In genomic region chr2:233853883-233854240, GRCh38 we compare ENCODE assay signal across 8 cellular contexts. TPM values are rescaled to one million over a fixed set of nuclear protein-coding genes. Genes with fewer than 3 reads are reported as not detected.
DNase-seq lines count a peak whose midpoint lies in the region; ATAC-seq and TF ChIP-seq lines count a peak whose summit lies in the region.

No MANE protein-coding gene starts in this region.

- no peaks in the 10 kb centered on the region for H3K9me3 ChIP-seq in Caco-2

- no peak for ATAC-seq in GM21526 (IDR thresholded peaks at IDR 0.05; ENCODE audit: low FRiP score, unreplicated experiment)

- H3K27me3 Mint-ChIP-seq in Caco-2 (ENCODE audit: insufficient read depth, unreplicated experiment), result no peaks in the 10 kb centered on the region
- no peaks in the 10 kb centered on the region for H3K27me3 Mint-ChIP-seq in dendritic cell treated with granulocyte-macrophage colony-stimulating factor and Interleukin-4, amounts not matched to agents 40 ng/mL and 50 ng/mL, for 4 days
- no peaks in the 10 kb centered on the region for H3K27me3 Mint-ChIP-seq in neural crest cell (ENCODE audit: low read depth)

- H3K4me3 Mint-ChIP-seq in Caco-2 (ENCODE audit: unreplicated experiment) (peak overlapping the region; percentile 91), neural crest cell (peak overlapping the region; percentile 99)
- H3K4me3 Mint-ChIP-seq in dendritic cell treated with granulocyte-macrophage colony-stimulating factor and Interleukin-4, amounts not matched to agents 40 ng/mL and 50 ng/mL, for 4 days, result peak overlapping the region; percentile 95

- CTCF ChIA-PET in Caco-2 (lab: Charles Lee), result no interaction called here

- TF ChIP-seq CTCF in Caco-2 (IDR thresholded peaks at IDR 0.05; ENCODE audit: insufficient read depth in 1 of 2, low read depth in 1 of 2, low read length in 1 of 2, severe bottlenecking in 1 of 2, unreplicated experiment in 1 of 2), result no peak
- TF ChIP-seq CTCF in neural crest cell (conservative IDR thresholded peaks at IDR 0.05), result no peak

- no peaks in the 10 kb centered on the region for H3K4me1 ChIP-seq in Caco-2

- peak overlapping the region; percentile 91 for H3K27ac Mint-ChIP-seq in Caco-2 (ENCODE audit: unreplicated experiment)
- peak overlapping the region; percentile 35 for H3K27ac Mint-ChIP-seq in dendritic cell treated with granulocyte-macrophage colony-stimulating factor and Interleukin-4, amounts not matched to agents 40 ng/mL and 50 ng/mL, for 4 days
- peak overlapping the region; percentile 95 for H3K27ac Mint-ChIP-seq in neural crest cell (ENCODE audit: unreplicated experiment)

- no peaks in the 10 kb centered on the region for H3K36me3 ChIP-seq in Caco-2 (ENCODE audit: control insufficient read depth, insufficient read depth, low read length)

- H3K4me3 ChIP-seq in Caco-2 (ENCODE audit: low read depth, low read length), result peak overlapping the region; percentile 71
- H3K4me3 ChIP-seq in Jurkat, Clone E6-1 (ENCODE audit: low read length), result peak overlapping the region; percentile 92

- H3K4me1 Mint-ChIP-seq in Caco-2 (ENCODE audit: low read depth, unreplicated experiment) (peaks cover 6% of the 10 kb centered on the region), neural crest cell (peaks cover 42% of the 10 kb centered on the region)
- peaks cover 45% of the 10 kb centered on the region for H3K4me1 Mint-ChIP-seq in dendritic cell treated with granulocyte-macrophage colony-stimulating factor and Interleukin-4, amounts not matched to agents 40 ng/mL and 50 ng/mL, for 4 days (ENCODE audit: low read depth)

- H3K36me3 Mint-ChIP-seq in Caco-2 (ENCODE audit: insufficient read depth, unreplicated experiment) (peaks cover 33% of the 10 kb centered on the region), neural crest cell (ENCODE audit: low read depth) (peaks cover 15% of the 10 kb centered on the region)
- peaks cover 9% of the 10 kb centered on the region for H3K36me3 Mint-ChIP-seq in dendritic cell treated with granulocyte-macrophage colony-stimulating factor and Interleukin-4, amounts not matched to agents 40 ng/mL and 50 ng/mL, for 4 days (ENCODE audit: low read depth)

- H3K9me3 Mint-ChIP-seq in Caco-2 (ENCODE audit: unreplicated experiment) (no peaks in the 10 kb centered on the region), neural crest cell (no peaks in the 10 kb centered on the region)
- no peaks in the 10 kb centered on the region for H3K9me3 Mint-ChIP-seq in dendritic cell treated with granulocyte-macrophage colony-stimulating factor and Interleukin-4, amounts not matched to agents 40 ng/mL and 50 ng/mL, for 4 days

- no peaks in the 10 kb centered on the region for H3K27me3 ChIP-seq in Caco-2 (replicated peaks; ENCODE audit: control insufficient read depth, insufficient read depth, low read length)

- intact Hi-C loops in Caco-2 (cut with micrococcal nuclease; ENCODE audit: unreplicated experiment), result no loop called here
- intact Hi-C loops in dendritic cell treated with granulocyte-macrophage colony-stimulating factor and Interleukin-4, amounts not matched to agents 40 ng/mL and 50 ng/mL, for 4 days (cut with micrococcal nuclease), result loop anchor here (10.0 kb wide), 1 partner anchor 691 kb away; no protein-coding TSS in a partner anchor

- no peak for DNase-seq in Caco-2
- no peak for DNase-seq in Jurkat, Clone E6-1 (ENCODE audit: low read depth, low spot score)
- no peak for DNase-seq in neural crest cell (ENCODE audit: low read depth, low spot score)
- no peak for DNase-seq in NCI-H2196 (lab: John Stamatoyannopoulos, UW; ENCODE audit: unreplicated experiment)
- DNase-seq in NCI-H2029 (lab: John Stamatoyannopoulos, UW), result no peak
- no peak for DNase-seq in Ammon's horn (ENCODE audit: low spot score)

- BruUV-seq in Caco-2 (replicated peaks; lab: Mats Ljungman, UMichigan), result no TSS peak

- POLR2A ChIA-PET in Caco-2 (lab: Charles Lee), result interaction anchor here (0.6 to 0.7 kb wide), 2 partner anchors 16 to 302 kb away, joined by 3 to 4 read pairs; no protein-coding TSS in a partner anchor

RNA-seq across cellular contexts. Expression of gene HJURP, which starts 0.5 kb away (rescaled TPM):
- total RNA-seq in Caco-2 (2022), result 29.7 and 35.0 TPM in 2 replicates
- polyA plus RNA-seq in Jurkat, Clone E6-1 (2012; ENCODE audit: insufficient read depth, insufficient read length), result 101 TPM
- 62.3 and 63.6 TPM in 2 replicates for total RNA-seq in neural crest cell

Comparison
In these comparisons a context has a peak if more than half of its experiments do, and no peak if none do; other contexts are left out.
1. H3K27ac Mint-ChIP-seq: peak in every context shown above with its lines; median percentile 95 in neural crest cell; 91 in Caco-2; 35 in dendritic cell treated with granulocyte-macrophage colony-stimulating factor and Interleukin-4, amounts not matched to agents 40 ng/mL and 50 ng/mL, for 4 days.